ENCODE assay signal across 20 cellular contexts in genomic region chr9:126335837-126336236, GRCh38. TPM values are rescaled to one million over a fixed set of nuclear protein-coding genes. Genes with fewer than 3 reads are reported as not detected.
DNase-seq lines count a peak whose midpoint lies in the region; TF ChIP-seq lines count a peak whose summit lies in the region.
"Had no signal": no experiment of that assay in that cellular context is flagged by ENCODE, and none has a peak within 500 bp of the region (broad histone marks: within the 10 kb centered on the region; RNA-seq: fewer than 3 reads in every experiment).

No MANE protein-coding gene starts in this region.

- no peaks in the 10 kb centered on the region for H3K9me3 ChIP-seq in H9 (ENCODE audit: control insufficient read depth, low read depth, low read length)
- no peaks in the 10 kb centered on the region for H3K9me3 ChIP-seq in liver (ENCODE audit: control insufficient read depth in 4 of 4, low read length in 3 of 4)
- H3K9me3 ChIP-seq in skeletal muscle tissue (ENCODE audit: control insufficient read depth in 3 of 3, low read length in 3 of 3), result no peaks in the 10 kb centered on the region
- H3K9me3 ChIP-seq: sigmoid colon, testis had no signal

- no CpG with 5 or more reads among the region's 10 CpGs for WGBS in H9 (ENCODE audit: extremely low coverage, insufficient read length, low lambda C conversion rate)
- WGBS in liver, result 41% methylated on average over 10 of the region's 10 CpGs

- H2BK15ac ChIP-seq in H9 (ENCODE audit: low read depth, low read length), result no peak overlapping the region

- H3K18ac ChIP-seq in H9 (ENCODE audit: insufficient read length, low read depth, low read length), result no peak overlapping the region

- peaks cover 31 to 37% of the 10 kb centered on the region in 2 experiments for H3K4me1 Mint-ChIP-seq in H9
- no peaks in the 10 kb centered on the region for H3K4me1 Mint-ChIP-seq in HFFc6 (ENCODE audit: low read depth)

- no peaks in the 10 kb centered on the region for H4K20me1 ChIP-seq in H9 (ENCODE audit: control insufficient read depth, insufficient read depth, insufficient read length)

- H3K9ac ChIP-seq in H9 (ENCODE audit: extremely low read depth, insufficient read length, low read length) (no peak overlapping the region), liver (ENCODE audit: low read depth in 1 of 2, low read length in 2 of 2) (peak overlapping the region in 1 of 2 donors; percentile 11), skeletal muscle tissue (ENCODE audit: low read depth in 1 of 3, low read length in 3 of 3) (peak overlapping the region; percentile 69 to 79 (median 76))

- peak overlapping the region in 1 of 3 donors; percentile 39 for H3K4me3 ChIP-seq in liver (ENCODE audit: low read depth in 1 of 3, low read length in 3 of 3)
- peak overlapping the region; percentile 61 to 63 (median 63) for H3K4me3 ChIP-seq in skeletal muscle tissue (ENCODE audit: low read length in 3 of 3)
- H3K4me3 ChIP-seq: sigmoid colon, testis had no signal

- H4K8ac ChIP-seq in H9 (replicated peaks; ENCODE audit: insufficient read length, low read depth, low read length), result no peak overlapping the region

- no peak overlapping the region for H3K4me3 Mint-ChIP-seq in H9
- no peak overlapping the region for H3K4me3 Mint-ChIP-seq in HFFc6
- H3K4me3 Mint-ChIP-seq: activated CD4-positive, alpha-beta T cell treated with anti-CD3 and anti-CD28 coated beads, Interleukin-2, amount 10 ng/mL, durations not matched to agents 7 days and 5 days had no signal

- no peak overlapping the region for H2BK12ac ChIP-seq in H9 (ENCODE audit: insufficient read length, low read depth, low read length)

- H3K36me3 ChIP-seq in liver (ENCODE audit: control insufficient read depth in 4 of 4, insufficient read depth in 3 of 4, low read depth in 1 of 4, low read length in 3 of 4) (peaks cover 0 to 4% (median under 1%) of the 10 kb centered on the region in 4 donors), skeletal muscle tissue (ENCODE audit: control insufficient read depth in 3 of 3, insufficient read depth in 3 of 3, low read length in 3 of 3) (peaks cover under 1 to 8% (median 3%) of the 10 kb centered on the region in 3 donors)

- no peak overlapping the region for H4K91ac ChIP-seq in H9 (ENCODE audit: insufficient read length, low read depth, low read length)

- H2BK20ac ChIP-seq in H9 (ENCODE audit: low read depth, low read length, poor library complexity, severe bottlenecking), result no peak overlapping the region

- H3K4me2 ChIP-seq in H9 (ENCODE audit: insufficient read depth, insufficient read length, low read length), result no peak overlapping the region

- 0 out of 3 replicates have a peak, but pooled peaks have one; percentile 16 for TF ChIP-seq CTCF in H9 (conservative IDR thresholded peaks at IDR 0.05)
- TF ChIP-seq CTCF in liver (IDR thresholded peaks at IDR 0.05; ENCODE audit: low read depth, low read length, missing input control), result no peak
- no peak for TF ChIP-seq CTCF in HFFc6 (IDR thresholded peaks at IDR 0.05)

- H3K27ac Mint-ChIP-seq in H9, result no peak overlapping the region
- H3K27ac Mint-ChIP-seq in HFFc6, result no peak overlapping the region
- H3K27ac Mint-ChIP-seq: activated CD4-positive, alpha-beta T cell treated with anti-CD3 and anti-CD28 coated beads, Interleukin-2, amount 10 ng/mL, durations not matched to agents 7 days and 5 days; activated naive CD4-positive, alpha-beta T cell treated with anti-CD3 and anti-CD28 coated beads, Interleukin-2, amount 50 U/mL, for 72 hours had no signal

- no peak overlapping the region for H3K27ac ChIP-seq in H9 (ENCODE audit: insufficient read length, low read depth, low read length)
- H3K27ac ChIP-seq in cingulate gyrus (ENCODE audit: low read depth, low read length), result peak overlapping the region; percentile 92
- peak overlapping the region; percentile 62 to 95 for H3K27ac ChIP-seq in liver (ENCODE audit: low read depth in 1 of 2, low read length in 2 of 2)
- H3K27ac ChIP-seq in skeletal muscle tissue (ENCODE audit: low read depth, low read length), result peak overlapping the region; percentile 91
- H3K27ac ChIP-seq: testis had no signal

- H2BK120ac ChIP-seq in H9 (ENCODE audit: low read depth, low read length, poor library complexity, severe bottlenecking), result no peak overlapping the region

- DNase-seq in H9 (no peak), OCI-M1 (lab: John Stamatoyannopoulos, UW) (no peak), HFFc6 (no peak), NCI-H1436 treated with DMSO at 0.1 percent for 48 hours (lab: John Stamatoyannopoulos, UW) (no peak)
- no peak for DNase-seq in activated effector memory CD4-positive, alpha-beta T cell treated with Interleukin-2 at 50 U/mL for 16 hours
- DNase-seq: activated CD4-positive, alpha-beta T cell treated with anti-CD3 and anti-CD28 coated beads, Interleukin-2, amount 10 ng/mL, durations not matched to agents 7 days and 5 days; activated T-cell treated with anti-CD3 and anti-CD28 coated beads for 4 hours; AML-193; DMS153; foreskin melanocyte; mesenchymal stem cell; NCI-H2081 treated with DMSO at 0.1 percent for 48 hours; NCI-H69; PC-3; sigmoid colon; testis had no signal

- H2BK5ac ChIP-seq in H9 (ENCODE audit: insufficient read length, low read length), result no peak overlapping the region

- H2AK5ac ChIP-seq in H9 (ENCODE audit: insufficient read length, low read length), result no peak overlapping the region

- no peak overlapping the region for H3T11ph ChIP-seq in H9 (ENCODE audit: low read length)

- no peaks in the 10 kb centered on the region for H3K23me2 ChIP-seq in H9 (ENCODE audit: insufficient read length, low read depth, low read length, poor library complexity, severe bottlenecking)

- peaks cover 0 to 3% (median 0%) of the 10 kb centered on the region in 3 experiments; a peak in 2 of 7 replicates for H3K36me3 Mint-ChIP-seq in H9 (ENCODE audit: insufficient read depth in 1 of 3, low read depth in 3 of 3)
- peaks cover 4% of the 10 kb centered on the region; the same call in 1 of the 2 replicates for H3K36me3 Mint-ChIP-seq in HFFc6 (ENCODE audit: low read depth)
- H3K36me3 Mint-ChIP-seq: activated naive CD4-positive, alpha-beta T cell treated with anti-CD3 and anti-CD28 coated beads, Interleukin-2, amount 50 U/mL, for 72 hours had no signal

- H3K23ac ChIP-seq in H9 (ENCODE audit: insufficient read length, low read depth, low read length), result no peak overlapping the region

- H3K4me1 ChIP-seq in H9 (ENCODE audit: insufficient read depth, low read length), result peaks cover 4% of the 10 kb centered on the region; the same call in 1 of the 2 replicates
- H3K4me1 ChIP-seq in liver (ENCODE audit: control insufficient read depth in 4 of 4, insufficient read depth in 4 of 4, low read length in 3 of 4), result peaks cover 14 to 48% (median 24%) of the 10 kb centered on the region in 4 donors
- H3K4me1 ChIP-seq in skeletal muscle tissue (ENCODE audit: control insufficient read depth in 3 of 3, insufficient read depth in 3 of 3, low read length in 3 of 3), result peaks cover 55 to 80% (median 71%) of the 10 kb centered on the region in 3 donors
- H3K4me1 ChIP-seq: testis had no signal

- H3K27me3 Mint-ChIP-seq in H9 (ENCODE audit: low read depth) (no peaks in the 10 kb centered on the region), HFFc6 (ENCODE audit: insufficient read depth) (peaks cover 6% of the 10 kb centered on the region)
- H3K27me3 Mint-ChIP-seq: activated CD4-positive, alpha-beta T cell treated with anti-CD3 and anti-CD28 coated beads, Interleukin-2, amount 10 ng/mL, durations not matched to agents 7 days and 5 days had no signal

- no peak overlapping the region for H3K56ac ChIP-seq in H9 (ENCODE audit: insufficient read length, low read depth, low read length)

- no peak overlapping the region for H4K5ac ChIP-seq in H9 (ENCODE audit: insufficient read length, low read depth, low read length)

- H2AFZ ChIP-seq in H9 (ENCODE audit: low read length), result no peak overlapping the region

- H3K79me2 ChIP-seq in H9 (ENCODE audit: insufficient read depth, low read length), result peaks cover 1% of the 10 kb centered on the region; the same call in 1 of the 2 replicates

- H3K14ac ChIP-seq in H9 (ENCODE audit: insufficient read depth, low read length), result no peak overlapping the region

- no peak for TF ChIP-seq RAD21 in liver (IDR thresholded peaks at IDR 0.05)

- H3K9me3 Mint-ChIP-seq in H9 (no peaks in the 10 kb centered on the region), HFFc6 (no peaks in the 10 kb centered on the region)
- H3K9me3 Mint-ChIP-seq: activated CD4-positive, alpha-beta T cell treated with anti-CD3 and anti-CD28 coated beads, Interleukin-2, amount 10 ng/mL, durations not matched to agents 7 days and 5 days; activated naive CD4-positive, alpha-beta T cell treated with anti-CD3 and anti-CD28 coated beads, Interleukin-2, amount 50 U/mL, for 72 hours had no signal

- no peaks in the 10 kb centered on the region for H3K27me3 ChIP-seq in H9 (ENCODE audit: insufficient read depth, low read length)
- no peaks in the 10 kb centered on the region for H3K27me3 ChIP-seq in liver (ENCODE audit: control insufficient read depth in 4 of 4, insufficient read depth in 4 of 4, low read length in 3 of 4)
- H3K27me3 ChIP-seq in skeletal muscle tissue (ENCODE audit: control insufficient read depth in 3 of 3, insufficient read depth in 3 of 3, low read length in 3 of 3), result no peaks in the 10 kb centered on the region
- H3K27me3 ChIP-seq: sigmoid colon, testis had no signal

- H3K4ac ChIP-seq in H9 (ENCODE audit: low read depth, low read length), result no peak overlapping the region

- H3K79me1 ChIP-seq in H9 (ENCODE audit: insufficient read depth, low read depth, low read length, poor library complexity, severe bottlenecking), result no peaks in the 10 kb centered on the region

TF ChIP-seq in liver, 16 proteins besides CTCF, POLR2A, EP300 and RAD21:
- TF ChIP-seq YY1 (IDR thresholded peaks at IDR 0.05), result peak; percentile 11
- no peak for TF ChIP-seq ZBTB33 (IDR thresholded peaks at IDR 0.05)

RNA-seq across cellular contexts. Expression of gene MVB12B, which starts 9.2 kb away (rescaled TPM):
- 5.8 and 7.1 TPM in 2 replicates for total RNA-seq in H9 (2021)
- total RNA-seq in liver, result 10 to 100 TPM; 10.5 to 12.4 TPM
- 1 to 10 TPM; 5.3 to 6.4 TPM for polyA plus RNA-seq in liver
- 13.0 TPM for total RNA-seq in skeletal muscle tissue
- 1 to 10 TPM; 4.4 to 8.3 (median 6.7) TPM for total RNA-seq in HFFc6 (2021; fragmentation: NEBNext Ultra II Directional; extraction: Animal tissue kit (Norgen Biotek cat#: 25700))
